8 cellular contexts compared by ENCODE assay signal in genomic region chr5:129771058-129771838, GRCh38. TPM values are rescaled to one million over a fixed set of nuclear protein-coding genes. Genes with fewer than 3 reads are reported as not detected.
DNase-seq lines count a peak whose midpoint lies in the region; ATAC-seq, FAIRE-seq and TF ChIP-seq lines count a peak whose summit lies in the region.

No MANE protein-coding gene starts in this region.

- H3K27ac ChIP-seq in Karpas-422 (ENCODE audit: low read length) (no peak overlapping the region), keratinocyte (ENCODE audit: control insufficient read depth, insufficient read depth, low read length) (no peak overlapping the region)

- no peaks in the 10 kb centered on the region for H3K9me3 ChIP-seq in Karpas-422 (ENCODE audit: low read length)
- no peaks in the 10 kb centered on the region for H3K9me3 ChIP-seq in keratinocyte (ENCODE audit: control insufficient read depth, low read depth, low read length)

- FAIRE-seq in keratinocyte (lab: Jason Lieb, UNC) = peak; percentile 87

- ATAC-seq in GM21717 (IDR thresholded peaks at IDR 0.05; ENCODE audit: unreplicated experiment) = peak; percentile 78

- peak; percentile 15 for DNase-seq in NCI-H146 (lab: John Stamatoyannopoulos, UW)
- no peak for DNase-seq in NCI-H146 treated with DMSO at 0.1 percent for 48 hours (lab: John Stamatoyannopoulos, UW; ENCODE audit: unreplicated experiment)
- peak; percentile 84 for DNase-seq in Karpas-422
- DNase-seq in SW 1271 (lab: John Stamatoyannopoulos, UW) = peak; percentile 19 to 55
- DNase-seq in brain pericyte (ENCODE audit: low read depth, low spot score) = peak; percentile 4
- DNase-seq in keratinocyte (ENCODE audit: low read depth, low spot score) = peak; percentile 21
- peak; percentile 18 to 22 for DNase-seq in stimulated activated CD4-positive, alpha-beta T cell treated with anti-CD3 and anti-CD28 coated beads, Interleukin-4, amount 100 ng/mL, for 48 hours (ENCODE audit: low read depth in 2 of 2)

- peak; percentile 75 to 87 (median 84) for TF ChIP-seq CTCF in keratinocyte (optimal IDR thresholded peaks at IDR 0.05 in 1 of 3, IDR thresholded peaks at IDR 0.05 in 1 of 3, conservative IDR thresholded peaks at IDR 0.05 in 1 of 3; ENCODE audit: extremely low read depth in 1 of 3, insufficient read depth in 2 of 3, low read length in 3 of 3)

- H4K20me1 ChIP-seq in Karpas-422 (ENCODE audit: insufficient read depth, low read depth, low read length) (no peaks in the 10 kb centered on the region), keratinocyte (ENCODE audit: control insufficient read depth, extremely low read depth, insufficient read depth, low read length) (no peaks in the 10 kb centered on the region)

- H3K79me2 ChIP-seq in Karpas-422 (ENCODE audit: low read length) (no peaks in the 10 kb centered on the region), keratinocyte (ENCODE audit: control insufficient read depth, insufficient read depth, low read length) (no peaks in the 10 kb centered on the region)

- no peaks in the 10 kb centered on the region for H3K27me3 ChIP-seq in Karpas-422 (ENCODE audit: low read length)
- no peaks in the 10 kb centered on the region for H3K27me3 ChIP-seq in keratinocyte (ENCODE audit: control insufficient read depth, extremely low read depth, insufficient read depth, low read length)

- H3K4me3 ChIP-seq in Karpas-422 (ENCODE audit: low read length) = no peak overlapping the region
- no peak overlapping the region for H3K4me3 ChIP-seq in keratinocyte (ENCODE audit: control insufficient read depth in 2 of 3, extremely low read depth in 1 of 3, insufficient read depth in 2 of 3, low read depth in 1 of 3, low read length in 3 of 3)

- H3K36me3 ChIP-seq in Karpas-422 (ENCODE audit: insufficient read depth, low read length) (no peaks in the 10 kb centered on the region), keratinocyte (ENCODE audit: control insufficient read depth in 2 of 2, extremely low read depth in 1 of 2, insufficient read depth in 2 of 2, low read length in 2 of 2) (no peaks in the 10 kb centered on the region)

- H3K9me1 ChIP-seq in keratinocyte (ENCODE audit: control insufficient read depth, extremely low read depth, insufficient read depth, low read length) = no peaks in the 10 kb centered on the region

- no peaks in the 10 kb centered on the region for H3K4me1 ChIP-seq in Karpas-422 (ENCODE audit: low read length)
- no peaks in the 10 kb centered on the region for H3K4me1 ChIP-seq in keratinocyte (ENCODE audit: control insufficient read depth, extremely low read depth, insufficient read depth, low read length)

- no peak overlapping the region for H3K4me2 ChIP-seq in Karpas-422 (ENCODE audit: low read depth, low read length, poor library complexity, severe bottlenecking)
- H3K4me2 ChIP-seq in keratinocyte (ENCODE audit: control insufficient read depth, extremely low read depth, insufficient read depth, low read depth, low read length) = no peak overlapping the region

- dilution Hi-C loops in keratinocyte (cut with MboI; ENCODE audit: extremely low pct_ligation_motif_present, low sequenced_read_pairs) = no loop called here

- H3K9ac ChIP-seq in Karpas-422 (ENCODE audit: low read length) (no peak overlapping the region), keratinocyte (ENCODE audit: control insufficient read depth, extremely low read depth, insufficient read depth, low read length) (no peak overlapping the region)

- H2AFZ ChIP-seq in Karpas-422 (ENCODE audit: low read length) (no peak overlapping the region), keratinocyte (ENCODE audit: control insufficient read depth, low read length) (no peak overlapping the region)

- no peaks in the 10 kb centered on the region for H3K9me2 ChIP-seq in Karpas-422 (replicated peaks; ENCODE audit: insufficient read depth, low read length)

RNA-seq across cellular contexts. Expression of gene MINAR2, which starts 23.4 kb away (rescaled TPM):
- not detected in 2 replicates for total RNA-seq in Karpas-422 (2014; rRNA removed; shearing (Covaris generic); ENCODE audit: low replicate concordance)
- not detected in 3 replicates for polyA plus RNA-seq in keratinocyte
- polyA plus RNA-seq in keratinocyte (2011; ENCODE audit: low read depth) = not detected
- not detected in 2 replicates for polyA plus RNA-seq in keratinocyte (2011; cell fraction: cytosol; rRNA removed)
- not detected in 2 replicates for polyA plus RNA-seq in keratinocyte (2011; cell fraction: nucleus; rRNA removed)
- polyA plus RNA-seq in keratinocyte (2012; ENCODE audit: low replicate concordance) = not detected in 2 replicates
- not detected in 3 replicates for polyA minus RNA-seq in keratinocyte
- polyA minus RNA-seq in keratinocyte (2011; cell fraction: cytosol; rRNA and poly(A)+ RNA removed) = not detected
- not detected in 2 replicates for polyA minus RNA-seq in keratinocyte (2011; cell fraction: nucleus; rRNA and poly(A)+ RNA removed)
